In the genomic region with DNA sequence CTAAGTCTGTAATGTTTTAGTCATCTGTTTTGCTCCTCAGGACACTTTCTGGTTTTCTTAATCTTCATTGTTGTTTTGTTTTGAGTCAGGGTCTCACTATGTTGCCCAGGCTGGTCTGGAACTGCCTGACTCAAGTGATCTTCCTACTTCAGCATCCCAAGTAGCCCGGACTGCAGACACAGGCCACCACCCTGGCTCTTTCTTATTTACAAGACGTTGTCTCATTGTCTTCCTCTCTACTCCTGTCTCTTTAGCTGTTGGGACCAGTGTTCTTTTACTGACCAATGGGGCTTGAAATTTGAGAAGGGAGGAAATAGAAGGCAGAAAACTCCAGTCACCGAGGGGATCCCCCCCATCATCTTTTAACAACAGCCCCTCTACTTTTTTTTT, we compare ENCODE assay signal across 9 cellular contexts. TPM values are rescaled to one million over a fixed set of nuclear protein-coding genes. Genes with fewer than 3 reads are reported as not detected.
DNase-seq lines count a peak whose midpoint lies in the region; ATAC-seq and TF ChIP-seq lines count a peak whose summit lies in the region.
"Had no signal": no experiment of that assay in that cellular context is flagged by ENCODE, and none has a peak within 500 bp of the region (broad histone marks: within the 10 kb centered on the region; RNA-seq: fewer than 3 reads in every experiment).

No MANE protein-coding gene starts in this region.

- H3K4me3 ChIP-seq in transverse colon = peak overlapping the region in 1 of 4 donors; percentile 80

- H3K9me3 Mint-ChIP-seq in activated naive CD4-positive, alpha-beta T cell treated with anti-CD3 and anti-CD28 coated beads, Interleukin-2, amount 10 ng/mL, durations not matched to agents 7 days and 5 days = no peaks in the 10 kb centered on the region
- H3K9me3 Mint-ChIP-seq in glutamatergic neuron (ENCODE audit: unreplicated experiment) = peaks cover 6% of the 10 kb centered on the region

- peaks cover 23% of the 10 kb centered on the region for H3K4me1 Mint-ChIP-seq in activated naive CD4-positive, alpha-beta T cell treated with anti-CD3 and anti-CD28 coated beads, Interleukin-2, amount 10 ng/mL, durations not matched to agents 7 days and 5 days
- peaks cover 14% of the 10 kb centered on the region for H3K4me1 Mint-ChIP-seq in glutamatergic neuron (ENCODE audit: low read depth, unreplicated experiment)

- H3K4me1 ChIP-seq in transverse colon = peaks cover 0 to 22% (median 12%) of the 10 kb centered on the region in 4 donors

- in situ Hi-C loops in transverse colon (cut with MboI; ENCODE audit: low pct_ligation_motif_present in 1 of 4, low pct_unique_long_range_greater_than_20kb in 1 of 4, low sequenced_read_pairs in 3 of 4) = no loop called here

- H3K27ac ChIP-seq in transverse colon = peak overlapping the region; percentile 70 to 77 (median 74)

- H3K27me3 ChIP-seq in transverse colon = no peaks in the 10 kb centered on the region

- H3K27ac Mint-ChIP-seq in activated naive CD4-positive, alpha-beta T cell treated with anti-CD3 and anti-CD28 coated beads, Interleukin-2, amount 10 ng/mL, durations not matched to agents 7 days and 5 days = peak overlapping the region; percentile 0
- H3K27ac Mint-ChIP-seq in glutamatergic neuron (ENCODE audit: unreplicated experiment) = peak overlapping the region; percentile 83

- no peak for ATAC-seq in HG02973 (IDR thresholded peaks at IDR 0.05; ENCODE audit: unreplicated experiment)
- ATAC-seq in GM21515 (IDR thresholded peaks at IDR 0.05; ENCODE audit: unreplicated experiment) = no peak

- H3K36me3 ChIP-seq in transverse colon = no peaks in the 10 kb centered on the region

- H3K36me3 Mint-ChIP-seq in activated naive CD4-positive, alpha-beta T cell treated with anti-CD3 and anti-CD28 coated beads, Interleukin-2, amount 10 ng/mL, durations not matched to agents 7 days and 5 days = no peaks in the 10 kb centered on the region
- H3K36me3 Mint-ChIP-seq in glutamatergic neuron (ENCODE audit: unreplicated experiment) = peaks cover 2% of the 10 kb centered on the region

- H3K27me3 Mint-ChIP-seq in activated naive CD4-positive, alpha-beta T cell treated with anti-CD3 and anti-CD28 coated beads, Interleukin-2, amount 10 ng/mL, durations not matched to agents 7 days and 5 days = peaks cover 25% of the 10 kb centered on the region
- peaks cover 7% of the 10 kb centered on the region for H3K27me3 Mint-ChIP-seq in glutamatergic neuron (ENCODE audit: unreplicated experiment)

- no peak for TF ChIP-seq POLR2A in transverse colon (IDR thresholded peaks at IDR 0.05)

- WGBS in transverse colon (ENCODE audit: low coverage in 1 of 2), 2 donors = 61 to 68% methylated on average over 3 of the region's 3 CpGs

- TF ChIP-seq EP300 in transverse colon (IDR thresholded peaks at IDR 0.05; ENCODE audit: low read depth) = no peak

- H3K9me3 ChIP-seq in transverse colon = no peaks in the 10 kb centered on the region

- TF ChIP-seq CTCF in glutamatergic neuron (IDR thresholded peaks at IDR 0.05; ENCODE audit: partially characterized antibody, unreplicated experiment) (no peak), transverse colon (IDR thresholded peaks at IDR 0.05) (no peak)

- DNase-seq in activated naive CD4-positive, alpha-beta T cell treated with anti-CD3 and anti-CD28 coated beads, Interleukin-2, amount 10 ng/mL, durations not matched to agents 7 days and 5 days = no peak
- no peak for DNase-seq in activated naive CD4-positive, alpha-beta T cell treated with Interleukin-2 at 50 U/mL for 16 hours
- DNase-seq in RKO (ENCODE audit: low spot score) = peak; percentile 9
- no peak for DNase-seq in glutamatergic neuron
- no peak for DNase-seq in transverse colon
- DNase-seq in DMS114 treated with DMSO at 0.1 percent for 48 hours (lab: John Stamatoyannopoulos, UW; ENCODE audit: unreplicated experiment) = no peak
- DNase-seq: NCI-H774 had no signal

- peak overlapping the region; percentile 79 for H3K4me3 Mint-ChIP-seq in activated naive CD4-positive, alpha-beta T cell treated with anti-CD3 and anti-CD28 coated beads, Interleukin-2, amount 10 ng/mL, durations not matched to agents 7 days and 5 days
- H3K4me3 Mint-ChIP-seq in glutamatergic neuron (ENCODE audit: unreplicated experiment) = peak overlapping the region; percentile 83

- intact Hi-C loops in transverse colon (cut with DNase I; ENCODE audit: low total_unique reads) = no loop called here

- CTCF ChIA-PET in activated naive CD4-positive, alpha-beta T cell treated with anti-CD3 and anti-CD28 coated beads, Interleukin-2, amount 10 ng/mL, durations not matched to agents 7 days and 5 days (lab: Charles Lee) = interaction anchor here (0.6 to 1.6 kb wide), 2 partner anchors 18 to 623 kb away, joined by 3 to 4 read pairs; a partner anchor contains a TSS

RNA-seq across cellular contexts. Expression of a gene that starts 1.2 kb away (rescaled TPM):
- total RNA-seq in glutamatergic neuron (ENCODE audit: unreplicated experiment) (46.9 TPM), transverse colon (10 to 100 TPM; 13.1 to 39.7 (median 20.3) TPM)

RNA-seq across cellular contexts. Expression of a gene that starts 18.2 kb away (rescaled TPM):
- total RNA-seq in glutamatergic neuron (ENCODE audit: unreplicated experiment) (9.4 TPM), transverse colon (10 to 100 TPM in 2 of 4 donors, 1 to 10 TPM in 2; 1.5 to 12.2 (median 8.2) TPM)
